ENCODE assay signal across 8 cellular contexts in genomic region chr9:131657890-131658752, GRCh38.
DNase-seq lines count a peak whose midpoint lies in the region; ATAC-seq, FAIRE-seq and TF ChIP-seq lines count a peak whose summit lies in the region.

No MANE protein-coding gene starts in this region.

- no peak for ATAC-seq in HG03460 (IDR thresholded peaks at IDR 0.05; ENCODE audit: unreplicated experiment)

- peak; percentile 79 for DNase-seq in AG09309 (ENCODE audit: low read depth)
- peak; percentile 64 for DNase-seq in LoVo (ENCODE audit: low spot score)
- peak; percentile 71 for DNase-seq in amniotic stem cell (lab: John Stamatoyannopoulos, UW)
- peak; percentile 71 to 92 for DNase-seq in lung microvascular endothelial cell (ENCODE audit: low read depth in 2 of 2)
- DNase-seq in anterior cingulate cortex (lab: John Stamatoyannopoulos, UW) = no peak
- no peak for DNase-seq in pons (ENCODE audit: low spot score)
- no peak for DNase-seq in D721Med (ENCODE audit: insufficient read length, low spot score)

- H3K4me3 ChIP-seq in AG09309 (ENCODE audit: control insufficient read depth, low read depth, low read length) = no peak overlapping the region

- FAIRE-seq in D721Med (lab: Jason Lieb, UNC) = no peak

- TF ChIP-seq CTCF in AG09309 (IDR thresholded peaks at IDR 0.05; ENCODE audit: control insufficient read depth, insufficient read depth, low read depth, low read length, missing control alignments) (no peak), D721Med (IDR thresholded peaks at IDR 0.05; ENCODE audit: insufficient read depth, missing control alignments) (no peak)

Comparison
In these comparisons a context has a peak if more than half of its experiments do, and no peak if none do; other contexts are left out.
1. DNase-seq: peak in AG09309 (single experiment), LoVo (single experiment), amniotic stem cell (single experiment) and lung microvascular endothelial cell (2 of 2); none in anterior cingulate cortex (0 of 58), pons (single experiment) and D721Med (single experiment).